ENCODE assay signal across 1 cellular context in genomic region chr4:112127736-112128322, GRCh38.
TF ChIP-seq lines count a peak whose summit lies in the region.

No MANE protein-coding gene starts in this region.

TF ChIP-seq in A549, 52 proteins besides CTCF, POLR2A, EP300 and RAD21 (continued from another document):
- TF ChIP-seq ELK1 (IDR thresholded peaks at IDR 0.05; ENCODE audit: low read depth, low read length) (no peak), E2F6 (IDR thresholded peaks at IDR 0.05; ENCODE audit: borderline replicate concordance, low read depth) (no peak)
